In genomic region chr5:169636477-169637084, GRCh38 we compare ENCODE assay signal across 10 cellular contexts. TPM values are rescaled to one million over a fixed set of nuclear protein-coding genes. Genes with fewer than 3 reads are reported as not detected.
DNase-seq lines count a peak whose midpoint lies in the region; ATAC-seq, FAIRE-seq and TF ChIP-seq lines count a peak whose summit lies in the region.
"Had no signal": no experiment of that assay in that cellular context is flagged by ENCODE, and none has a peak within 500 bp of the region (broad histone marks: within the 10 kb centered on the region; RNA-seq: fewer than 3 reads in every experiment).

No MANE protein-coding gene starts in this region.

- H3K36me3 ChIP-seq in keratinocyte (ENCODE audit: control insufficient read depth in 2 of 2, extremely low read depth in 1 of 2, insufficient read depth in 2 of 2, low read length in 2 of 2): no peaks in the 10 kb centered on the region
- H3K36me3 ChIP-seq in upper lobe of left lung: no peaks in the 10 kb centered on the region

- TF ChIP-seq CTCF in keratinocyte (optimal IDR thresholded peaks at IDR 0.05 in 1 of 3, IDR thresholded peaks at IDR 0.05 in 1 of 3, conservative IDR thresholded peaks at IDR 0.05 in 1 of 3; ENCODE audit: extremely low read depth in 1 of 3, insufficient read depth in 2 of 3, low read length in 3 of 3): no peak
- TF ChIP-seq CTCF in upper lobe of left lung (IDR thresholded peaks at IDR 0.05): no peak

- H3K27me3 Mint-ChIP-seq in activated naive CD4-positive, alpha-beta T cell treated with anti-CD3 and anti-CD28 coated beads, Interleukin-2, amount 10 ng/mL, durations not matched to agents 7 days and 5 days: no peaks in the 10 kb centered on the region
- H3K27me3 Mint-ChIP-seq in activated T-helper 1 cell treated with anti-CD3 and anti-CD28 coated beads, Interleukin-12 subunit alpha, Interleukin-12 subunit beta, Interleukin-2, Interleukin-4 antibody, amounts not matched to agents 30 ng/mL and 10 ng/mL and 1 ng/mL, durations not matched to agents 14 hours and 24 hours and 36 hours (ENCODE audit: insufficient read depth): peaks cover 2% of the 10 kb centered on the region

- H3K4me3 Mint-ChIP-seq in activated naive CD4-positive, alpha-beta T cell treated with anti-CD3 and anti-CD28 coated beads, Interleukin-2, amount 10 ng/mL, durations not matched to agents 7 days and 5 days: peak overlapping the region; percentile 86
- peak overlapping the region; percentile 86 for H3K4me3 Mint-ChIP-seq in activated T-helper 1 cell treated with anti-CD3 and anti-CD28 coated beads, Interleukin-12 subunit alpha, Interleukin-12 subunit beta, Interleukin-2, Interleukin-4 antibody, amounts not matched to agents 30 ng/mL and 10 ng/mL and 1 ng/mL, durations not matched to agents 14 hours and 24 hours and 36 hours

- H3K27ac ChIP-seq in keratinocyte (ENCODE audit: control insufficient read depth, insufficient read depth, low read length): no peak overlapping the region
- H3K27ac ChIP-seq in upper lobe of left lung: peak overlapping the region in 3 of 4 donors; percentile 78 to 86 (median 86)

- DNase-seq in activated naive CD4-positive, alpha-beta T cell treated with anti-CD3 and anti-CD28 coated beads, Interleukin-2, amount 10 ng/mL, durations not matched to agents 7 days and 5 days: no peak
- DNase-seq in activated naive CD4-positive, alpha-beta T cell treated with anti-CD3 and anti-CD28 coated beads, Interleukin-2, amount 50 U/mL, for 16 hours: no peak
- DNase-seq in activated T-helper 1 cell treated with anti-CD3 and anti-CD28 coated beads, Interleukin-12 subunit alpha, Interleukin-12 subunit beta, Interleukin-2, Interleukin-4 antibody, amounts not matched to agents 30 ng/mL and 10 ng/mL and 1 ng/mL, durations not matched to agents 14 hours and 24 hours and 36 hours (ENCODE audit: low spot score): no peak
- DNase-seq in keratinocyte (ENCODE audit: low read depth, low spot score) (no peak), upper lobe of left lung (peak in 1 of 2 donors; percentile 70), AG08395 (ENCODE audit: low spot score) (no peak), DMS114 treated with DMSO at 0.1 percent for 48 hours (lab: John Stamatoyannopoulos, UW; ENCODE audit: unreplicated experiment) (no peak), NCI-H1048 (lab: John Stamatoyannopoulos, UW) (no peak)
- DNase-seq: DMS79 treated with DMSO at 0.1 percent for 48 hours, NCI-H510A had no signal

- no peak for ATAC-seq in upper lobe of left lung (ENCODE audit: low FRiP score in 2 of 2)

- H3K9me3 Mint-ChIP-seq in activated naive CD4-positive, alpha-beta T cell treated with anti-CD3 and anti-CD28 coated beads, Interleukin-2, amount 10 ng/mL, durations not matched to agents 7 days and 5 days: peaks cover 20% of the 10 kb centered on the region
- peaks cover 9% of the 10 kb centered on the region for H3K9me3 Mint-ChIP-seq in activated T-helper 1 cell treated with anti-CD3 and anti-CD28 coated beads, Interleukin-12 subunit alpha, Interleukin-12 subunit beta, Interleukin-2, Interleukin-4 antibody, amounts not matched to agents 30 ng/mL and 10 ng/mL and 1 ng/mL, durations not matched to agents 14 hours and 24 hours and 36 hours

- peaks cover 15% of the 10 kb centered on the region for H3K27me3 ChIP-seq in keratinocyte (ENCODE audit: control insufficient read depth, extremely low read depth, insufficient read depth, low read length)
- H3K27me3 ChIP-seq in upper lobe of left lung: no peaks in the 10 kb centered on the region

- CTCF ChIA-PET in activated naive CD4-positive, alpha-beta T cell treated with anti-CD3 and anti-CD28 coated beads, Interleukin-2, amount 10 ng/mL, durations not matched to agents 7 days and 5 days (lab: Charles Lee): interaction anchor here (2.0 kb wide), 1 partner anchor 11 kb away, joined by 14 read pairs; no protein-coding TSS in a partner anchor

- peak overlapping the region; percentile 29 for H3K4me2 ChIP-seq in keratinocyte (ENCODE audit: control insufficient read depth, extremely low read depth, insufficient read depth, low read depth, low read length)

- no peak overlapping the region for H2AFZ ChIP-seq in keratinocyte (ENCODE audit: control insufficient read depth, low read length)

- no peak for TF ChIP-seq EP300 in upper lobe of left lung (IDR thresholded peaks at IDR 0.05)

- no peaks in the 10 kb centered on the region for H3K79me2 ChIP-seq in keratinocyte (ENCODE audit: control insufficient read depth, insufficient read depth, low read length)

- FAIRE-seq in keratinocyte (lab: Jason Lieb, UNC): no peak

- H3K4me1 ChIP-seq in keratinocyte (ENCODE audit: control insufficient read depth, extremely low read depth, insufficient read depth, low read length): no peaks in the 10 kb centered on the region
- peaks cover 3 to 17% (median 15%) of the 10 kb centered on the region in 4 donors for H3K4me1 ChIP-seq in upper lobe of left lung

- H3K27ac Mint-ChIP-seq in activated naive CD4-positive, alpha-beta T cell treated with anti-CD3 and anti-CD28 coated beads, Interleukin-2, amount 10 ng/mL, durations not matched to agents 7 days and 5 days: peak overlapping the region; percentile 92
- peak overlapping the region; percentile 92 for H3K27ac Mint-ChIP-seq in activated T-helper 1 cell treated with anti-CD3 and anti-CD28 coated beads, Interleukin-12 subunit alpha, Interleukin-12 subunit beta, Interleukin-2, Interleukin-4 antibody, amounts not matched to agents 30 ng/mL and 10 ng/mL and 1 ng/mL, durations not matched to agents 14 hours and 24 hours and 36 hours

- H3K36me3 Mint-ChIP-seq in activated naive CD4-positive, alpha-beta T cell treated with anti-CD3 and anti-CD28 coated beads, Interleukin-2, amount 10 ng/mL, durations not matched to agents 7 days and 5 days: peaks cover 42% of the 10 kb centered on the region
- H3K36me3 Mint-ChIP-seq in activated T-helper 1 cell treated with anti-CD3 and anti-CD28 coated beads, Interleukin-12 subunit alpha, Interleukin-12 subunit beta, Interleukin-2, Interleukin-4 antibody, amounts not matched to agents 30 ng/mL and 10 ng/mL and 1 ng/mL, durations not matched to agents 14 hours and 24 hours and 36 hours (ENCODE audit: low read depth): peaks cover 34% of the 10 kb centered on the region

- WGBS in upper lobe of left lung, 2 donors: 54 to 63% methylated on average over 22 to 23 of the region's 23 CpGs

- intact Hi-C loops in activated T-helper 1 cell treated with anti-CD3 and anti-CD28 coated beads, Interleukin-12 subunit alpha, Interleukin-12 subunit beta, Interleukin-2, Interleukin-4 antibody, amounts not matched to agents 30 ng/mL and 10 ng/mL and 1 ng/mL, durations not matched to agents 14 hours and 24 hours and 36 hours (cut with micrococcal nuclease): loop anchor here (1.0 to 5.0 kb wide), 5 partner anchors 7 to 1059 kb away; partner anchors contain the start of genes PANK3 and SPDL1

- dilution Hi-C loops in keratinocyte (cut with MboI; ENCODE audit: extremely low pct_ligation_motif_present, low sequenced_read_pairs): no loop called here

- H3K9me1 ChIP-seq in keratinocyte (ENCODE audit: control insufficient read depth, extremely low read depth, insufficient read depth, low read length): no peaks in the 10 kb centered on the region

- no peaks in the 10 kb centered on the region for H4K20me1 ChIP-seq in keratinocyte (ENCODE audit: control insufficient read depth, extremely low read depth, insufficient read depth, low read length)

- H3K9ac ChIP-seq in keratinocyte (ENCODE audit: control insufficient read depth, extremely low read depth, insufficient read depth, low read length): no peak overlapping the region

- H3K4me1 Mint-ChIP-seq in activated naive CD4-positive, alpha-beta T cell treated with anti-CD3 and anti-CD28 coated beads, Interleukin-2, amount 10 ng/mL, durations not matched to agents 7 days and 5 days: peaks cover 50% of the 10 kb centered on the region
- peaks cover 52% of the 10 kb centered on the region for H3K4me1 Mint-ChIP-seq in activated T-helper 1 cell treated with anti-CD3 and anti-CD28 coated beads, Interleukin-12 subunit alpha, Interleukin-12 subunit beta, Interleukin-2, Interleukin-4 antibody, amounts not matched to agents 30 ng/mL and 10 ng/mL and 1 ng/mL, durations not matched to agents 14 hours and 24 hours and 36 hours (ENCODE audit: low read depth)

- H3K4me3 ChIP-seq in keratinocyte (ENCODE audit: control insufficient read depth in 2 of 3, extremely low read depth in 1 of 3, insufficient read depth in 2 of 3, low read depth in 1 of 3, low read length in 3 of 3) (no peak overlapping the region), upper lobe of left lung (peak overlapping the region in 3 of 4 donors; percentile 44 to 60 (median 55))

- H3K9me3 ChIP-seq in keratinocyte (ENCODE audit: control insufficient read depth, low read depth, low read length): no peaks in the 10 kb centered on the region
- peaks cover 0 to 11% (median 3%) of the 10 kb centered on the region in 4 donors for H3K9me3 ChIP-seq in upper lobe of left lung

- no peak for TF ChIP-seq POLR2A in upper lobe of left lung (IDR thresholded peaks at IDR 0.05)

RNA-seq across cellular contexts. Expression of gene DOCK2, which starts 0.5 kb away (rescaled TPM):
- 214 and 216 TPM in 2 replicates for total RNA-seq in activated T-helper 1 cell treated with anti-CD3 and anti-CD28 coated beads, Interleukin-12 subunit alpha, Interleukin-12 subunit beta, Interleukin-2, Interleukin-4 antibody, amounts not matched to agents 30 ng/mL and 10 ng/mL and 1 ng/mL, durations not matched to agents 14 hours and 24 hours and 36 hours
- 0.17 to 0.24 TPM (median 0.21 TPM) in 3 replicates for polyA plus RNA-seq in keratinocyte
- polyA plus RNA-seq in keratinocyte (2011; ENCODE audit: low read depth): not detected
- polyA plus RNA-seq in keratinocyte (2011; cell fraction: cytosol; rRNA removed): 0.06 and 0.32 TPM in 2 replicates
- 0.04 and 0.06 TPM in 2 replicates for polyA plus RNA-seq in keratinocyte (2011; cell fraction: nucleus; rRNA removed)
- 0.30 TPM in 1 of 2 replicates, not detected in the other for polyA plus RNA-seq in keratinocyte (2012; ENCODE audit: low replicate concordance)
- polyA minus RNA-seq in keratinocyte: 1.3 to 3.0 TPM in 2 of 3 replicates, not detected in the other
- polyA minus RNA-seq in keratinocyte (2011; cell fraction: cytosol; rRNA and poly(A)+ RNA removed): not detected
- 0.11 and 0.70 TPM in 2 replicates for polyA minus RNA-seq in keratinocyte (2011; cell fraction: nucleus; rRNA and poly(A)+ RNA removed)
- total RNA-seq in upper lobe of left lung: 100 to 1,000 TPM in 1 of 6 donors, 10 to 100 TPM in 5; 46.7 to 150 (median 73.8) TPM

RNA-seq across cellular contexts. Expression of gene SPDL1, which starts 53.0 kb away (rescaled TPM):
- 34.1 and 41.0 TPM in 2 replicates for total RNA-seq in activated T-helper 1 cell treated with anti-CD3 and anti-CD28 coated beads, Interleukin-12 subunit alpha, Interleukin-12 subunit beta, Interleukin-2, Interleukin-4 antibody, amounts not matched to agents 30 ng/mL and 10 ng/mL and 1 ng/mL, durations not matched to agents 14 hours and 24 hours and 36 hours
- 9.6 to 24.6 TPM (median 20.8 TPM) in 3 replicates for polyA plus RNA-seq in keratinocyte
- polyA plus RNA-seq in keratinocyte (2011; ENCODE audit: low read depth): 24.0 TPM
- polyA plus RNA-seq in keratinocyte (2011; cell fraction: cytosol; rRNA removed): 8.2 and 12.8 TPM in 2 replicates
- 17.0 and 28.3 TPM in 2 replicates for polyA plus RNA-seq in keratinocyte (2011; cell fraction: nucleus; rRNA removed)
- 3.8 and 15.7 TPM in 2 replicates for polyA plus RNA-seq in keratinocyte (2012; ENCODE audit: low replicate concordance)
- 0.82 to 9.8 TPM (median 3.3 TPM) in 3 replicates for polyA minus RNA-seq in keratinocyte
- polyA minus RNA-seq in keratinocyte (2011; cell fraction: cytosol; rRNA and poly(A)+ RNA removed): 6.5 TPM
- polyA minus RNA-seq in keratinocyte (2011; cell fraction: nucleus; rRNA and poly(A)+ RNA removed): 4.2 and 11.3 TPM in 2 replicates
- total RNA-seq in upper lobe of left lung: 1 to 10 TPM; 1.9 to 9.2 (median 5.5) TPM

Comparison
In these comparisons a context has a peak if more than half of its experiments do, and no peak if none do; other contexts are left out.
1. H3K4me3 ChIP-seq: peak in upper lobe of left lung (3 of 4); none in keratinocyte (0 of 3).